In the genomic region with DNA sequence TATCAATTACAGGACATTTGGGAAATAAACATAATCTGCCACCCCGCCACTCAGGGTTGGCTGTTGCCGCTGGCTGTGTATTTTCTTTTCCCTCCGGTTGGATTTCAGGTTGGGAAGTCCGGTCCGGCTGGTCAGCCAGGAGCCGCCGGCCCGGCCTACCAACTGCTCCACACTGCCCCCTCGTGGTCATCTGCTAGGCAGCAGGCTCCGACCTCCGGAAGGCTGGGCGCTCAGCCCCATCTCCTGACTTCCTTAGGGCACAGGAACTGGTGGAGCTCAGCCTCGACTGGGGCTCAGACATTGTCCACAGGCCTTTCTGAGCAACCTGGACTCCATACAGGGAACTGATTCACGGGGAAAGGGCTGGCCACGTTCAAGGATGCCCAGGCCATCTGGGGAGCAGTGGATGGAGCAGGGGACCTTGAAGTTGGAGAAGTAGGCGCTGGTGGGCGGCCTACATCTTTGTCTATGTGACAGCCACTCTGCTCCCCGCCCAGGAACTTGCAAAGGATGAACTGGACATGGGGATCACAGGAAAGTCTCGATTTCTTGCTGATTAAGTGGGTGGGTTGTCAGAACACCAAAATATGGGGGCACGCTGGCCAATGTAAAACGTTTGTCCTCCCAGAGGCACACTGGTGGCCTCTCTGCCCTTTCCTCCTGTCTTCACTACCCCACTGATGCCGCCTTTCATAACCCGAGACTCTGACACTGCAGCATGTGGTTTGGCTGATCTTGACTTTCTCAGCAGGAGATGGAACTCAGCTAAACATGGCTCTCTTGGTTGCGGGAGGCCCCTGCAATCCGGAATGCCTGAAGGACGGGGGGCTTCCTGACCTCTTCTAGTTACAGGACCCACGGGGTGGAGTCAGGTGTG, we compare ENCODE assay signal across 8 cellular contexts. TPM values are rescaled to one million over a fixed set of nuclear protein-coding genes. Genes with fewer than 3 reads are reported as not detected.
DNase-seq lines count a peak whose midpoint lies in the region; ATAC-seq, FAIRE-seq and TF ChIP-seq lines count a peak whose summit lies in the region.

No MANE protein-coding gene starts in this region.

- no peak overlapping the region for H3K9ac ChIP-seq in H1 (replicated peaks in 1 of 4; ENCODE audit: extremely low read depth in 1 of 4, low read depth in 3 of 4, low read length in 3 of 4)

- peak overlapping the region; percentile 61; the same call in 1 of the 2 replicates for H2BK20ac ChIP-seq in H1 (ENCODE audit: low read length)

- no peaks in the 10 kb centered on the region; a peak in 1 of 7 replicates for H3K4me1 ChIP-seq in H1 (replicated peaks in 1 of 4; ENCODE audit: control insufficient read depth in 3 of 4, insufficient read depth in 4 of 4, low read length in 3 of 4)

- no peaks in the 10 kb centered on the region for H3K79me2 ChIP-seq in H1 (ENCODE audit: control insufficient read depth in 1 of 2, insufficient read depth in 2 of 2, low read length in 2 of 2)

- H2BK12ac ChIP-seq in H1 (ENCODE audit: low read depth, low read length), result no peak overlapping the region

- no peak overlapping the region for H3K56ac ChIP-seq in H1 (replicated peaks; ENCODE audit: insufficient read length, low read depth, low read length)

- no peak overlapping the region for H2AK5ac ChIP-seq in H1 (ENCODE audit: low read depth, low read length)

- no peaks in the 10 kb centered on the region for H3K36me3 ChIP-seq in H1 (ENCODE audit: control insufficient read depth in 2 of 4, insufficient read depth in 4 of 4, low read length in 3 of 4)

- H3K4me2 ChIP-seq in H1 (ENCODE audit: insufficient read depth in 1 of 2, low read depth in 2 of 2, low read length in 2 of 2), result no peak overlapping the region

- POLR2A ChIA-PET in H1 (lab: Charles Lee; ENCODE audit: partially characterized antibody), result no interaction called here

- WGBS in H1 (ENCODE audit: extremely low coverage in 1 of 2, insufficient coverage in 1 of 2, insufficient read length in 1 of 2, insufficient replicate concordance in 2 of 2, low coverage in 1 of 2, low lambda C conversion rate in 2 of 2, missing lambda C conversion rate in 1 of 2), 2 experiments, result 53% methylated on average over 27 of the region's 27 CpGs; no CpG with 5 or more reads in 1 of the 2 experiments

- H3K79me1 ChIP-seq in H1 (ENCODE audit: low read depth, low read length), result no peaks in the 10 kb centered on the region

- H2BK5ac ChIP-seq in H1 (ENCODE audit: low read depth, low read length), result no peak overlapping the region

- CTCF ChIA-PET in H1 (lab: Charles Lee; ENCODE audit: partially characterized antibody), result interaction anchor here (0.6 to 3.9 kb wide), 25 partner anchors 10 to 791 kb away, joined by 3 to 21 read pairs (median 3); partner anchors contain the start of gene NXNL2

- no peaks in the 10 kb centered on the region for H3K9me3 ChIP-seq in H1 (ENCODE audit: insufficient read depth in 2 of 2, low read depth in 1 of 2, low read length in 1 of 2)

- H3K23me2 ChIP-seq in H1 (ENCODE audit: low read depth, low read length), result no peaks in the 10 kb centered on the region

- H4K20me1 ChIP-seq in H1 (replicated peaks in 1 of 2; ENCODE audit: control insufficient read depth in 1 of 2, insufficient read depth in 2 of 2, low read length in 2 of 2), result no peaks in the 10 kb centered on the region

- peak overlapping the region; percentile 96 for H2AFZ ChIP-seq in H1 (ENCODE audit: low read length)

- no peak overlapping the region for H4K8ac ChIP-seq in H1 (ENCODE audit: extremely low read depth, insufficient read depth, low read length)

- H3K27ac ChIP-seq in H1 (ENCODE audit: low read depth, low read length), result no peak overlapping the region

- no peak overlapping the region for H3K14ac ChIP-seq in H1 (ENCODE audit: insufficient read length)

- FAIRE-seq in H1 (lab: Jason Lieb, UNC), result peak; percentile 7

- DNase-seq in A172 (ENCODE audit: low spot score), result peak; percentile 90
- DNase-seq in NCI-H748 treated with DMSO at 0.1 percent for 48 hours (lab: John Stamatoyannopoulos, UW), result peak; percentile 56
- DNase-seq in activated CD8-positive, alpha-beta memory T cell treated with anti-CD3 and anti-CD28 coated beads for 4 hours (ENCODE audit: low read depth in 2 of 2), result peak; percentile 9 to 35
- DNase-seq in H1 (ENCODE audit: low read depth in 1 of 2, low spot score in 2 of 2), result peak; percentile 44 to 99
- peak; percentile 93 for DNase-seq in mesenteric fat pad (ENCODE audit: low spot score)
- peak; percentile 24 to 48 for DNase-seq in stimulated activated CD8-positive, alpha-beta memory T cell treated with anti-CD3 and anti-CD28 coated beads, Interleukin-2, amount 100 ng/mL, for 1 hour (ENCODE audit: low read depth in 2 of 2)

- no peak overlapping the region for H4K91ac ChIP-seq in H1 (replicated peaks; ENCODE audit: insufficient read length, low read length)

- no peaks in the 10 kb centered on the region; a peak in 1 of 7 replicates for H3K27me3 ChIP-seq in H1 (replicated peaks in 1 of 4; ENCODE audit: control insufficient read depth in 3 of 4, extremely low read depth in 1 of 4, insufficient read depth in 3 of 4, low read length in 3 of 4)

- no peak overlapping the region; the same call in 1 of the 2 replicates for H3K18ac ChIP-seq in H1 (ENCODE audit: extremely low read depth, low read length)

- no peak for TF ChIP-seq EP300 in H1 (IDR thresholded peaks at IDR 0.05; ENCODE audit: borderline replicate concordance in 1 of 2, low read depth in 2 of 2, low read length in 2 of 2)

- H3K23ac ChIP-seq in H1 (ENCODE audit: insufficient read length), result no peak overlapping the region

- ATAC-seq in HG02938 (IDR thresholded peaks at IDR 0.05; ENCODE audit: unreplicated experiment), result peak; percentile 85

- H2BK15ac ChIP-seq in H1 (ENCODE audit: low read length), result peak overlapping the region; percentile 46; the same call in 1 of the 2 replicates

- peak; percentile 92 for TF ChIP-seq CTCF in GM12875 (IDR thresholded peaks at IDR 0.05; ENCODE audit: borderline replicate concordance, insufficient read depth, low read depth, low read length)
- TF ChIP-seq CTCF in H1 (IDR thresholded peaks at IDR 0.05; ENCODE audit: control extremely low read depth in 1 of 3, insufficient read depth in 1 of 3, low read depth in 1 of 3, low read length in 3 of 3), result peak; percentile 96 to 98 (median 96)

- TF ChIP-seq RAD21 in H1 (IDR thresholded peaks at IDR 0.05 in 1 of 2, conservative IDR thresholded peaks at IDR 0.05 in 1 of 2; ENCODE audit: low read depth in 2 of 2, low read length in 2 of 2), result peak; percentile 86 to 95

- TF ChIP-seq POLR2A in H1 (IDR thresholded peaks at IDR 0.05; ENCODE audit: control extremely low read depth in 1 of 2, low read depth in 2 of 2, low read length in 2 of 2), result no peak

- no peak overlapping the region for H2BK120ac ChIP-seq in H1 (replicated peaks; ENCODE audit: low read depth, low read length)

- H3K4me3 ChIP-seq in GM12875 (ENCODE audit: low read depth, low read length) (no peak overlapping the region), H1 (ENCODE audit: extremely low read depth in 1 of 4, insufficient read depth in 2 of 4, low read depth in 3 of 4, low read length in 4 of 4) (no peak overlapping the region)

- no peak overlapping the region for H3K4ac ChIP-seq in H1 (replicated peaks; ENCODE audit: insufficient read length, low read depth, low read length)

- H4K5ac ChIP-seq in H1 (ENCODE audit: insufficient read length, low read depth, low read length), result peak overlapping the region; percentile 9

TF ChIP-seq in H1, 55 proteins besides CTCF, POLR2A, EP300 and RAD21:
- TF ChIP-seq HDAC6 (IDR thresholded peaks at IDR 0.05; ENCODE audit: low read depth, low read length) (no peak), RNF2 (IDR thresholded peaks at IDR 0.05; ENCODE audit: borderline replicate concordance, low read depth, low read length, missing control alignments, poor library complexity, severe bottlenecking) (no peak), JUND (IDR thresholded peaks at IDR 0.05; ENCODE audit: low read length) (0 out of 2 replicates have a peak, but pooled peaks have one; percentile 8), SAP30 (IDR thresholded peaks at IDR 0.05; ENCODE audit: insufficient read depth, insufficient replicate concordance, low read length) (no peak)

RNA-seq across cellular contexts. Expression of gene NXNL2, which starts 43.7 kb away (rescaled TPM):
- 0.43 and 1.2 TPM in 2 replicates for total RNA-seq in A172 (2014; rRNA removed; shearing (Covaris generic))
- total RNA-seq in H1 (2021; fragmentation: NEBNext Ultra II Directional; extraction: Animal tissue kit (Norgen Biotek cat#: 25700)), result 1.9 and 2.1 TPM in 2 replicates
- polyA plus RNA-seq in H1 (2011; rRNA removed), result 2.6 and 5.6 TPM in 2 replicates
- 3.4 TPM for polyA plus RNA-seq in H1 (2011; cell fraction: cytosol; rRNA removed)
- polyA plus RNA-seq in H1 (2011; cell fraction: nucleus; rRNA removed), result 4.7 TPM
- 0.58 to 1.6 TPM (median 1.2 TPM) in 4 replicates for polyA plus RNA-seq in H1 (2012, experiment 1 of 2)
- polyA plus RNA-seq in H1 (2012, experiment 2 of 2), result 0.41 TPM
- polyA plus RNA-seq in H1 (2013, experiment 1 of 2), result 1.3 TPM
- 0.98 TPM for polyA plus RNA-seq in H1 (2013, experiment 2 of 2)
- polyA minus RNA-seq in H1 (2011; rRNA and poly(A)+ RNA removed), result 0.61 and 0.98 TPM in 2 replicates
- 1.2 TPM for polyA minus RNA-seq in H1 (2011; cell fraction: cytosol; rRNA and poly(A)+ RNA removed)
- polyA minus RNA-seq in H1 (2011; cell fraction: nucleus; rRNA and poly(A)+ RNA removed), result 6.5 TPM
- not detected for total RNA-seq in mesenteric fat pad

Comparison
In these comparisons a context has a peak if more than half of its experiments do, and no peak if none do; other contexts are left out.
1. DNase-seq: peak in every context shown above with its lines; median percentile 93 in mesenteric fat pad; 90 in A172; 72 in H1; 56 in NCI-H748 treated with DMSO at 0.1 percent for 48 hours; 36 in stimulated activated CD8-positive, alpha-beta memory T cell treated with anti-CD3 and anti-CD28 coated beads, Interleukin-2, amount 100 ng/mL, for 1 hour; 22 in activated CD8-positive, alpha-beta memory T cell treated with anti-CD3 and anti-CD28 coated beads for 4 hours.